ENCODE assay signal across 8 cellular contexts in genomic region chr3:142857056-142857455, GRCh38. TPM values are rescaled to one million over a fixed set of nuclear protein-coding genes. Genes with fewer than 3 reads are reported as not detected.
DNase-seq lines count a peak whose midpoint lies in the region; ATAC-seq, FAIRE-seq and TF ChIP-seq lines count a peak whose summit lies in the region.

No MANE protein-coding gene starts in this region.

- H4K20me1 ChIP-seq in MM.1S (ENCODE audit: insufficient read depth, low read length): no peaks in the 10 kb centered on the region
- no peaks in the 10 kb centered on the region; the same call in 1 of the 2 replicates for H4K20me1 ChIP-seq in GM12878 (ENCODE audit: control insufficient read depth, insufficient read depth)

- H3K4me3 ChIP-seq in MM.1S (ENCODE audit: low read length): no peak overlapping the region
- H3K4me3 ChIP-seq in GM12878: no peak overlapping the region
- H3K4me3 ChIP-seq in liver (ENCODE audit: low read depth in 1 of 3, low read length in 3 of 3): no peak overlapping the region
- no peak overlapping the region for H3K4me3 ChIP-seq in coronary artery

- CTCF ChIA-PET in GM12878 (lab: Yijun Ruan, JAX): interaction anchor here (1.1 to 1.5 kb wide), 3 partner anchors 13 to 150 kb away, joined by 3 to 4 read pairs (median 3); no protein-coding TSS in a partner anchor

- no peaks in the 10 kb centered on the region for H3K4me1 Mint-ChIP-seq in activated T-cell treated with anti-CD3 and anti-CD28 coated beads, Interleukin-2, amount 50 U/mL, for 72 hours (ENCODE audit: low read depth)

- H3K4me2 ChIP-seq in MM.1S (ENCODE audit: low read depth, low read length): no peak overlapping the region
- no peak overlapping the region for H3K4me2 ChIP-seq in GM12878 (ENCODE audit: control insufficient read depth, insufficient read depth)

- H3K9me2 ChIP-seq in MM.1S (replicated peaks; ENCODE audit: insufficient read depth, low read length): no peaks in the 10 kb centered on the region

- H3K9me3 ChIP-seq in MM.1S (replicated peaks; ENCODE audit: insufficient read depth, low read length) (no peaks in the 10 kb centered on the region), GM12878 (replicated peaks; ENCODE audit: control insufficient read depth, insufficient read depth, low read length) (no peaks in the 10 kb centered on the region), liver (ENCODE audit: control insufficient read depth in 4 of 4, low read length in 3 of 4) (no peaks in the 10 kb centered on the region)

- H3K36me3 Mint-ChIP-seq in activated T-cell treated with anti-CD3 and anti-CD28 coated beads, Interleukin-2, amount 50 U/mL, for 72 hours (ENCODE audit: insufficient read depth in 2 of 2): no peaks in the 10 kb centered on the region

- peak; percentile 68 for ATAC-seq in GM12878
- ATAC-seq in activated T-cell treated with anti-CD3 and anti-CD28 coated beads, Interleukin-2, amount 50 U/mL, for 72 hours (replicated peaks in 1 of 2): no peak

- BruUV-seq in GM12878 (replicated peaks; lab: Mats Ljungman, UMichigan): no TSS peak

- no peak overlapping the region for H3K27ac Mint-ChIP-seq in activated T-cell treated with anti-CD3 and anti-CD28 coated beads, Interleukin-2, amount 50 U/mL, for 72 hours

- TF ChIP-seq CTCF in D721Med (IDR thresholded peaks at IDR 0.05; ENCODE audit: insufficient read depth, missing control alignments) (peak; percentile 9), MM.1S (IDR thresholded peaks at IDR 0.05; ENCODE audit: low read length) (peak; percentile 17; the same call in 1 of the 2 replicates), GM12878 (IDR thresholded peaks at IDR 0.05 in 2 of 3, conservative IDR thresholded peaks at IDR 0.05 in 1 of 3; ENCODE audit: control insufficient read depth in 2 of 3, extremely low read depth in 1 of 3, insufficient read depth in 1 of 3, low read depth in 3 of 3, low read length in 3 of 3) (no peak), liver (IDR thresholded peaks at IDR 0.05; ENCODE audit: low read depth, low read length, missing input control) (peak; percentile 48), coronary artery (IDR thresholded peaks at IDR 0.05) (no peak)

- H3K9me3 Mint-ChIP-seq in activated T-cell treated with anti-CD3 and anti-CD28 coated beads, Interleukin-2, amount 50 U/mL, for 72 hours: no peaks in the 10 kb centered on the region

- no peak for TF ChIP-seq EP300 in GM12878 (IDR thresholded peaks at IDR 0.05; ENCODE audit: borderline replicate concordance in 1 of 2, control insufficient read depth in 1 of 2, low read depth in 2 of 2, low read length in 2 of 2)

- POLR2A ChIA-PET in GM12878 (lab: Charles Lee): no interaction called here

- FAIRE-seq in D721Med (lab: Jason Lieb, UNC): no peak
- FAIRE-seq in GM12878 (lab: Jason Lieb, UNC): no peak

- intact Hi-C loops in GM12878 (cut with micrococcal nuclease; ENCODE audit: unreplicated experiment): no loop called here

- H3K27me3 Mint-ChIP-seq in activated T-cell treated with anti-CD3 and anti-CD28 coated beads, Interleukin-2, amount 50 U/mL, for 72 hours (ENCODE audit: low read depth): peaks cover 18% of the 10 kb centered on the region

- no peaks in the 10 kb centered on the region for H3K27me3 ChIP-seq in MM.1S (replicated peaks; ENCODE audit: insufficient read depth, low read length)
- H3K27me3 ChIP-seq in GM12878 (replicated peaks in 1 of 2; ENCODE audit: control insufficient read depth in 2 of 2, insufficient read depth in 2 of 2, low read length in 1 of 2): no peaks in the 10 kb centered on the region
- H3K27me3 ChIP-seq in liver (ENCODE audit: control insufficient read depth in 4 of 4, insufficient read depth in 4 of 4, low read length in 3 of 4): no peaks in the 10 kb centered on the region

- WGBS in GM12878 (ENCODE audit: insufficient coverage, insufficient replicate concordance, low lambda C conversion rate, missing lambda C conversion rate): 52% methylated on average over 6 of the region's 6 CpGs
- 34% methylated on average over 6 of the region's 6 CpGs for WGBS in liver

- TF ChIP-seq RAD21 in GM12878 (IDR thresholded peaks at IDR 0.05; ENCODE audit: insufficient read depth, low read depth, low read length): no peak
- TF ChIP-seq RAD21 in liver (IDR thresholded peaks at IDR 0.05): peak; percentile 39 to 79

- SMC1A ChIA-PET in GM12878 (lab: Charles Lee; ENCODE audit: uncharacterized antibody, unreplicated experiment): no interaction called here

- no peak for DNase-seq in D721Med (ENCODE audit: insufficient read length, low spot score)
- DNase-seq in MM.1S: no peak
- no peak for DNase-seq in GM12878 (ENCODE audit: low read depth, low spot score)
- no peak for DNase-seq in effector CD4-positive, alpha-beta T cell
- DNase-seq in putamen (ENCODE audit: low spot score): no peak
- DNase-seq in activated T-cell treated with anti-CD3 and anti-CD28 coated beads, Interleukin-2, amount 50 U/mL, for 72 hours: no peak
- DNase-seq in coronary artery (ENCODE audit: low spot score): no peak

- H3K79me2 ChIP-seq in MM.1S (ENCODE audit: low read length) (no peaks in the 10 kb centered on the region), GM12878 (ENCODE audit: control insufficient read depth, insufficient read depth, low read length) (no peaks in the 10 kb centered on the region)

- no peaks in the 10 kb centered on the region for H3F3A ChIP-seq in MM.1S (ENCODE audit: insufficient read depth, low read length)

- RAD21 ChIA-PET in GM12878 (lab: Charles Lee; ENCODE audit: unreplicated experiment): interaction anchor here (1.1 kb wide), 1 partner anchor 28 kb away, joined by 4 read pairs; no protein-coding TSS in a partner anchor

- H3K9ac ChIP-seq in MM.1S (ENCODE audit: low read length) (no peak overlapping the region), GM12878 (ENCODE audit: control insufficient read depth, insufficient read depth, low read length) (no peak overlapping the region), liver (ENCODE audit: low read depth in 1 of 2, low read length in 2 of 2) (no peak overlapping the region)

- TF ChIP-seq POLR2A in GM12878 (IDR thresholded peaks at IDR 0.05; ENCODE audit: low read depth, low read length): no peak

- no peak overlapping the region for H3K4me3 Mint-ChIP-seq in activated T-cell treated with anti-CD3 and anti-CD28 coated beads, Interleukin-2, amount 50 U/mL, for 72 hours

- H3K36me3 ChIP-seq in MM.1S (replicated peaks; ENCODE audit: insufficient read depth, low read length) (no peaks in the 10 kb centered on the region), GM12878 (ENCODE audit: control insufficient read depth in 2 of 2, insufficient read depth in 2 of 2, low read length in 1 of 2) (no peaks in the 10 kb centered on the region), liver (ENCODE audit: control insufficient read depth in 4 of 4, insufficient read depth in 3 of 4, low read depth in 1 of 4, low read length in 3 of 4) (no peaks in the 10 kb centered on the region)

- H2AFZ ChIP-seq in MM.1S (ENCODE audit: low read length) (no peak overlapping the region), GM12878 (ENCODE audit: control insufficient read depth, low read depth, low read length) (no peak overlapping the region)

- in situ Hi-C loops in GM12878 (cut with MboI): no loop called here

- H3K27ac ChIP-seq in MM.1S (ENCODE audit: low read length) (no peak overlapping the region), GM12878 (ENCODE audit: control insufficient read depth, insufficient read depth) (no peak overlapping the region), liver (ENCODE audit: low read depth in 1 of 2, low read length in 2 of 2) (peak overlapping the region; percentile 22 to 49), coronary artery (no peak overlapping the region)

- H3K4me1 ChIP-seq in MM.1S (ENCODE audit: low read length) (no peaks in the 10 kb centered on the region), GM12878 (ENCODE audit: control insufficient read depth, insufficient read depth, low read length) (no peaks in the 10 kb centered on the region), liver (ENCODE audit: control insufficient read depth in 4 of 4, insufficient read depth in 4 of 4, low read length in 3 of 4) (peaks cover 0 to 27% (median 19%) of the 10 kb centered on the region in 4 donors)

TF ChIP-seq in GM12878, 131 proteins besides CTCF, POLR2A, EP300 and RAD21 (continues in another document):
- TF ChIP-seq EZH2 (IDR thresholded peaks at IDR 0.05; ENCODE audit: borderline replicate concordance, control insufficient read depth, low read depth, low read length) (no peak), TBL1XR1 (IDR thresholded peaks at IDR 0.05; ENCODE audit: low read depth, low read length) (no peak), HDAC2 (IDR thresholded peaks at IDR 0.05) (no peak), RB1 (IDR thresholded peaks at IDR 0.05; ENCODE audit: borderline replicate concordance) (no peak), ASH2L (IDR thresholded peaks at IDR 0.05; ENCODE audit: borderline replicate concordance, low read depth) (no peak)

TF ChIP-seq in liver, 16 proteins besides CTCF, POLR2A, EP300 and RAD21 (continues in another document):
- TF ChIP-seq TAF1 (conservative IDR thresholded peaks at IDR 0.05) (no peak), HNF4G (IDR thresholded peaks at IDR 0.05) (no peak), HNF4A (conservative IDR thresholded peaks at IDR 0.05) (peak; percentile 51 to 63), JUND (IDR thresholded peaks at IDR 0.05) (peak; percentile 31 to 50), RXRA (IDR thresholded peaks at IDR 0.05) (peak; percentile 70 to 79), FOXA2 (IDR thresholded peaks at IDR 0.05) (peak; percentile 59)

RNA-seq across cellular contexts. Expression of gene PCOLCE2, which starts 31.8 kb away (rescaled TPM):
- total RNA-seq in GM12878 (2013; cell fraction: nucleolus; rRNA removed): 1.4 and 1.5 TPM in 2 replicates
- total RNA-seq in GM12878 (2014; rRNA removed) (0.11 and 0.49 TPM in 2 replicates), GM12878 (2014; rRNA removed; fragmentation: Illumina TruSeq; extraction: Trizol) (0.23 and 0.40 TPM in 2 replicates), GM12878 (2021) (0.41 and 1.1 TPM in 2 replicates), liver (10 to 100 TPM; 16.1 to 17.2 TPM)
- polyA plus RNA-seq in GM12878 (2011; ENCODE audit: low read depth): not detected
- polyA plus RNA-seq in GM12878 (2011; rRNA removed) (7.6 and 11.9 TPM in 2 replicates), GM12878 (2014; fragmentation: Illumina TruSeq; extraction: Trizol) (0.34 and 0.60 TPM in 2 replicates), GM12878 (2014; fragmentation: Nextera tagmentation; extraction: Ambion mirVana) (under 1 TPM; 0.20 to 0.31 TPM), GM12878 (2014; rRNA removed) (0.27 and 0.78 TPM in 2 replicates), GM12878 (2016; fragmentation: Nextera tagmentation; extraction: Ambion mirVana) (under 1 TPM; 0.40 to 0.76 TPM), liver (10 to 100 TPM in 1 of 2 donors, 1 to 10 TPM in 1; 9.1 to 10.4 TPM)
- polyA plus RNA-seq in GM12878 (2011; cell fraction: cytosol; rRNA removed): 3.5 and 4.4 TPM in 2 replicates
- 5.1 and 6.7 TPM in 2 replicates for polyA plus RNA-seq in GM12878 (2011; cell fraction: nucleus; rRNA removed)
- 0.24 and 0.46 TPM in 2 replicates for polyA plus RNA-seq in GM12878 (2012)
- polyA minus RNA-seq in GM12878 (2011; rRNA and poly(A)+ RNA removed): 6.0 and 8.1 TPM in 2 replicates
- 2.1 and 2.4 TPM in 2 replicates for polyA minus RNA-seq in GM12878 (2011; cell fraction: cytosol; rRNA and poly(A)+ RNA removed)
- 4.6 and 5.9 TPM in 2 replicates for polyA minus RNA-seq in GM12878 (2011; cell fraction: nucleus; rRNA and poly(A)+ RNA removed)
- total RNA-seq in activated T-cell treated with anti-CD3 and anti-CD28 coated beads, Interleukin-2, amount 50 U/mL, for 72 hours: not detected

Comparison
In these comparisons a context has a peak if more than half of its experiments do, and no peak if none do; other contexts are left out.
1. CTCF ChIP-seq: peak in D721Med (single experiment), MM.1S (single experiment) and liver (single experiment); none in GM12878 (0 of 3) and coronary artery (single experiment).
2. H3K27ac ChIP-seq: peak in liver (2 of 2); none in MM.1S (single experiment), GM12878 (single experiment) and coronary artery (0 of 2).
3. RNA of gene PCOLCE2, which starts 31.8 kb away (total RNA-seq): 16.1 to 17.2 TPM in liver; 0.11 to 1.5 TPM in GM12878 and not detected in activated T-cell treated with anti-CD3 and anti-CD28 coated beads, Interleukin-2, amount 50 U/mL, for 72 hours; every median in the first group is over 4 times any median in the second.